1 cellular context compared by ENCODE assay signal in the genomic region with DNA sequence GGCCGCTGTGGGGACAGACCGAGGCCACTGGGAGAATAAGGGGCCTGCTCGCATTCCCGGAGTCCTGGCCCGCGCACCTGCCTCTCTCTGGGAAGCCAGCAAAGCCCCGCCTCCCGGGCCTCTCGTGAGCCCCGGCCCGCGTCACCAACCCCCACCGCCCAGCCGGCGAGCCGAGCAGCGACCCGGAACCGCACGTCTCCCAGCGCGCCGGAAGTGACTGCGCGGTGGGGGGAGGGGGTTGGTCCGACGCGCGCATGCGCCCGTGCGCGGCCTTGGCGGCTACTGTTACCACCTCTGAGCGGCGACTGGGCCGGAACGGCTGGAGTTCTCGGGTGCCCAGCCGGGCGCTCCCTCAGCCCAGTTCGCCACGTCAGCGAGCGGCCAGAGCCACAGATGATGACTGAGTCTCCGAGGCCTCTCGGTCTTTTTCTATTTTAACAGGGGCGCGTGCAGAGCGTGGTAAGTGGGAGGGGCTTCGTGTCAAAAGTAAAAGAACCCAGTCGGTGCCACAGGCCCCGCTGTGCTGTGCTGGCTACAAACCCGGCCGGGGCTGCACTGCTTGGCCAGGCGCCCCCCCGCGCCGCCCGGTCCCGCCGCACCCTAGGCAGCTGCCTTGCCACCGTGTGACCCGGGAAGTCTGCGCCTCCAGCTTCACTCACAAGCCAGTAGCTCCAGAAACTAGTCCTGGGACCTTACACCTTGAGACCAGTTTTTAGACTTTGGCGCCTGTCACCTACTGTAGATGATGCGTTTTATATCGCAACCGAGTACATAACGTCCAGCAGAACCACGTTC.
TF ChIP-seq lines count a peak whose summit lies in the region.

A gene with protein sequence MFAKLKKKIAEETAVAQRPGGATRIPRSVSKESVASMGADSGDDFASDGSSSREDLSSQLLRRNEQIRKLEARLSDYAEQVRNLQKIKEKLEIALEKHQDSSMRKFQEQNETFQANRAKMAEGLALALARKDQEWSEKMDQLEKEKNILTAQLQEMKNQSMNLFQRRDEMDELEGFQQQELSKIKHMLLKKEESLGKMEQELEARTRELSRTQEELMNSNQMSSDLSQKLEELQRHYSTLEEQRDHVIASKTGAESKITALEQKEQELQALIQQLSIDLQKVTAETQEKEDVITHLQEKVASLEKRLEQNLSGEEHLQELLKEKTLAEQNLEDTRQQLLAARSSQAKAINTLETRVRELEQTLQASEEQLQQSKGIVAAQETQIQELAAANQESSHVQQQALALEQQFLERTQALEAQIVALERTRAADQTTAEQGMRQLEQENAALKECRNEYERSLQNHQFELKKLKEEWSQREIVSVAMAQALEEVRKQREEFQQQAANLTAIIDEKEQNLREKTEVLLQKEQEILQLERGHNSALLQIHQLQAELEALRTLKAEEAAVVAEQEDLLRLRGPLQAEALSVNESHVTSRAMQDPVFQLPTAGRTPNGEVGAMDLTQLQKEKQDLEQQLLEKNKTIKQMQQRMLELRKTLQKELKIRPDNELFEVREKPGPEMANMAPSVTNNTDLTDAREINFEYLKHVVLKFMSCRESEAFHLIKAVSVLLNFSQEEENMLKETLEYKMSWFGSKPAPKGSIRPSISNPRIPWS (minus strand): TSS at position 190 of the 795 bp plus-strand sequence. CDS start 2,372 bp downstream, outside the sequence.

TF ChIP-seq in HepG2, 621 proteins besides CTCF, POLR2A, EP300 and RAD21 (continued from another document and continues in another):
- TF ChIP-seq ZNF136 (CRISPR knock-in tag; IDR thresholded peaks at IDR 0.05; ENCODE audit: low read depth) (peak; percentile 51; the same call in 1 of the 2 replicates), GATA4 (IDR thresholded peaks at IDR 0.05; ENCODE audit: borderline replicate concordance, low read depth) (peak; percentile 31; the same call in 1 of the 2 replicates), TBP (CRISPR knock-in tag; IDR thresholded peaks at IDR 0.05) (no peak), ZNF75D (CRISPR knock-in tag; IDR thresholded peaks at IDR 0.05; ENCODE audit: borderline replicate concordance) (no peak), ZNF790 (CRISPR knock-in tag; IDR thresholded peaks at IDR 0.05; ENCODE audit: borderline replicate concordance) (peak; percentile 70; the same call in 1 of the 2 replicates), ZNF780A (CRISPR knock-in tag; IDR thresholded peaks at IDR 0.05) (no peak), ZNF382 (CRISPR knock-in tag; IDR thresholded peaks at IDR 0.05; ENCODE audit: borderline replicate concordance) (no peak), BHLHE40 (IDR thresholded peaks at IDR 0.05; ENCODE audit: low read length) (peak; percentile 72), ZNF331 (CRISPR knock-in tag; IDR thresholded peaks at IDR 0.05) (peak; percentile 64), SMARCC2 (IDR thresholded peaks at IDR 0.05) (no peak), SATB2 (CRISPR knock-in tag; IDR thresholded peaks at IDR 0.05) (peak; percentile 30; the same call in 1 of the 2 replicates), HHEX (CRISPR knock-in tag; IDR thresholded peaks at IDR 0.05) (no peak), GABPB1 (CRISPR knock-in tag; IDR thresholded peaks at IDR 0.05) (peak; percentile 99), ZBTB21 (CRISPR knock-in tag; IDR thresholded peaks at IDR 0.05) (no peak), KAT7 (CRISPR knock-in tag; IDR thresholded peaks at IDR 0.05; ENCODE audit: borderline replicate concordance) (no peak), HOXA3 (CRISPR knock-in tag; IDR thresholded peaks at IDR 0.05) (peak; percentile 96), MAFF (IDR thresholded peaks at IDR 0.05; ENCODE audit: low read depth, low read length) (no peak), MTF2 (CRISPR knock-in tag; IDR thresholded peaks at IDR 0.05; ENCODE audit: borderline replicate concordance) (no peak), ZNF256 (CRISPR knock-in tag; conservative IDR thresholded peaks at IDR 0.05) (peak; percentile 63; the same call in 1 of the 2 replicates), ZNF616 (CRISPR knock-in tag; IDR thresholded peaks at IDR 0.05; ENCODE audit: low read depth) (peak; percentile 82; the same call in 1 of the 2 replicates), ZNF124 (CRISPR knock-in tag; IDR thresholded peaks at IDR 0.05) (no peak), GATAD1 (CRISPR knock-in tag; IDR thresholded peaks at IDR 0.05) (peak; percentile 96), ZNF292 (CRISPR knock-in tag; IDR thresholded peaks at IDR 0.05; ENCODE audit: borderline replicate concordance, low read depth) (no peak; the same call in 1 of the 2 replicates), SIN3B (IDR thresholded peaks at IDR 0.05; ENCODE audit: low read length) (no peak), ZIK1 (CRISPR knock-in tag; IDR thresholded peaks at IDR 0.05; ENCODE audit: borderline replicate concordance, low read depth) (peak; percentile 89), TEAD2 (CRISPR knock-in tag; IDR thresholded peaks at IDR 0.05) (0 out of 2 replicates have a peak, but pooled peaks have one; percentile 44), ZNF713 (CRISPR knock-in tag; IDR thresholded peaks at IDR 0.05) (no peak), SSRP1 (CRISPR knock-in tag; IDR thresholded peaks at IDR 0.05) (no peak), ZBTB7B (CRISPR knock-in tag; IDR thresholded peaks at IDR 0.05) (peak; percentile 46; the same call in 1 of the 2 replicates), RFXANK (CRISPR knock-in tag; IDR thresholded peaks at IDR 0.05) (peak; percentile 82; the same call in 1 of the 2 replicates), ZNF598 (CRISPR knock-in tag; IDR thresholded peaks at IDR 0.05; ENCODE audit: borderline replicate concordance) (0 out of 2 replicates have a peak, but pooled peaks have one; percentile 58), ZSCAN25 (CRISPR knock-in tag; IDR thresholded peaks at IDR 0.05) (peak; percentile 71; the same call in 1 of the 2 replicates), NFYC (CRISPR knock-in tag; IDR thresholded peaks at IDR 0.05) (peak; percentile 45; the same call in 1 of the 2 replicates), CREM (IDR thresholded peaks at IDR 0.05) (peak; percentile 76; the same call in 1 of the 2 replicates), CREM (CRISPR knock-in tag; IDR thresholded peaks at IDR 0.05) (peak; percentile 75), SOX6 (IDR thresholded peaks at IDR 0.05) (no peak), SOX6 (CRISPR knock-in tag; IDR thresholded peaks at IDR 0.05) (peak; percentile 75), GZF1 (CRISPR knock-in tag; IDR thresholded peaks at IDR 0.05) (peak; percentile 68; the same call in 1 of the 2 replicates), ZBTB7A (CRISPR knock-in tag; IDR thresholded peaks at IDR 0.05) (no peak), ZNF33A (CRISPR knock-in tag; IDR thresholded peaks at IDR 0.05; ENCODE audit: borderline replicate concordance) (no peak), ISX (CRISPR knock-in tag; conservative IDR thresholded peaks at IDR 0.05) (0 out of 2 replicates have a peak, but pooled peaks have one; percentile 49), ZNF550 (CRISPR knock-in tag; IDR thresholded peaks at IDR 0.05; ENCODE audit: borderline replicate concordance) (no peak), NCOA5 (CRISPR knock-in tag; IDR thresholded peaks at IDR 0.05) (no peak), PHF20 (CRISPR knock-in tag; IDR thresholded peaks at IDR 0.05) (peak; percentile 96), AKAP8 (CRISPR knock-in tag; IDR thresholded peaks at IDR 0.05) (no peak), NFE2L1 (CRISPR knock-in tag; IDR thresholded peaks at IDR 0.05; ENCODE audit: borderline replicate concordance) (no peak), NFIC (IDR thresholded peaks at IDR 0.05; ENCODE audit: low read length) (no peak), FIP1L1 (IDR thresholded peaks at IDR 0.05; ENCODE audit: borderline replicate concordance, insufficient read depth, low read depth, low read length) (no peak), ZNF263 (CRISPR knock-in tag; IDR thresholded peaks at IDR 0.05) (no peak), FOSL2 (CRISPR knock-in tag; IDR thresholded peaks at IDR 0.05) (peak; percentile 44; the same call in 1 of the 2 replicates)
- TF ChIP-seq, protein P1, sequence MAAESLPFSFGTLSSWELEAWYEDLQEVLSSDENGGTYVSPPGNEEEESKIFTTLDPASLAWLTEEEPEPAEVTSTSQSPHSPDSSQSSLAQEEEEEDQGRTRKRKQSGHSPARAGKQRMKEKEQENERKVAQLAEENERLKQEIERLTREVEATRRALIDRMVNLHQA (CRISPR knock-in tag; IDR thresholded peaks at IDR 0.05): no peak
- TF ChIP-seq, protein P2, sequence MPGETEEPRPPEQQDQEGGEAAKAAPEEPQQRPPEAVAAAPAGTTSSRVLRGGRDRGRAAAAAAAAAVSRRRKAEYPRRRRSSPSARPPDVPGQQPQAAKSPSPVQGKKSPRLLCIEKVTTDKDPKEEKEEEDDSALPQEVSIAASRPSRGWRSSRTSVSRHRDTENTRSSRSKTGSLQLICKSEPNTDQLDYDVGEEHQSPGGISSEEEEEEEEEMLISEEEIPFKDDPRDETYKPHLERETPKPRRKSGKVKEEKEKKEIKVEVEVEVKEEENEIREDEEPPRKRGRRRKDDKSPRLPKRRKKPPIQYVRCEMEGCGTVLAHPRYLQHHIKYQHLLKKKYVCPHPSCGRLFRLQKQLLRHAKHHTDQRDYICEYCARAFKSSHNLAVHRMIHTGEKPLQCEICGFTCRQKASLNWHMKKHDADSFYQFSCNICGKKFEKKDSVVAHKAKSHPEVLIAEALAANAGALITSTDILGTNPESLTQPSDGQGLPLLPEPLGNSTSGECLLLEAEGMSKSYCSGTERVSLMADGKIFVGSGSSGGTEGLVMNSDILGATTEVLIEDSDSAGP (CRISPR knock-in tag; IDR thresholded peaks at IDR 0.05; ENCODE audit: borderline replicate concordance): peak; percentile 89; the same call in 1 of the 2 replicates
- TF ChIP-seq, protein P3, sequence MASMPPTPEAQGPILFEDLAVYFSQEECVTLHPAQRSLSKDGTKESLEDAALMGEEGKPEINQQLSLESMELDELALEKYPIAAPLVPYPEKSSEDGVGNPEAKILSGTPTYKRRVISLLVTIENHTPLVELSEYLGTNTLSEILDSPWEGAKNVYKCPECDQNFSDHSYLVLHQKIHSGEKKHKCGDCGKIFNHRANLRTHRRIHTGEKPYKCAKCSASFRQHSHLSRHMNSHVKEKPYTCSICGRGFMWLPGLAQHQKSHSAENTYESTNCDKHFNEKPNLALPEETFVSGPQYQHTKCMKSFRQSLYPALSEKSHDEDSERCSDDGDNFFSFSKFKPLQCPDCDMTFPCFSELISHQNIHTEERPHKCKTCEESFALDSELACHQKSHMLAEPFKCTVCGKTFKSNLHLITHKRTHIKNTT (CRISPR knock-in tag; IDR thresholded peaks at IDR 0.05): no peak
- TF ChIP-seq, protein P4, sequence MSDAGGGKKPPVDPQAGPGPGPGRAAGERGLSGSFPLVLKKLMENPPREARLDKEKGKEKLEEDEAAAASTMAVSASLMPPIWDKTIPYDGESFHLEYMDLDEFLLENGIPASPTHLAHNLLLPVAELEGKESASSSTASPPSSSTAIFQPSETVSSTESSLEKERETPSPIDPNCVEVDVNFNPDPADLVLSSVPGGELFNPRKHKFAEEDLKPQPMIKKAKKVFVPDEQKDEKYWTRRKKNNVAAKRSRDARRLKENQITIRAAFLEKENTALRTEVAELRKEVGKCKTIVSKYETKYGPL (CRISPR knock-in tag; IDR thresholded peaks at IDR 0.05): no peak; the same call in 1 of the 2 replicates
- TF ChIP-seq, protein P5, sequence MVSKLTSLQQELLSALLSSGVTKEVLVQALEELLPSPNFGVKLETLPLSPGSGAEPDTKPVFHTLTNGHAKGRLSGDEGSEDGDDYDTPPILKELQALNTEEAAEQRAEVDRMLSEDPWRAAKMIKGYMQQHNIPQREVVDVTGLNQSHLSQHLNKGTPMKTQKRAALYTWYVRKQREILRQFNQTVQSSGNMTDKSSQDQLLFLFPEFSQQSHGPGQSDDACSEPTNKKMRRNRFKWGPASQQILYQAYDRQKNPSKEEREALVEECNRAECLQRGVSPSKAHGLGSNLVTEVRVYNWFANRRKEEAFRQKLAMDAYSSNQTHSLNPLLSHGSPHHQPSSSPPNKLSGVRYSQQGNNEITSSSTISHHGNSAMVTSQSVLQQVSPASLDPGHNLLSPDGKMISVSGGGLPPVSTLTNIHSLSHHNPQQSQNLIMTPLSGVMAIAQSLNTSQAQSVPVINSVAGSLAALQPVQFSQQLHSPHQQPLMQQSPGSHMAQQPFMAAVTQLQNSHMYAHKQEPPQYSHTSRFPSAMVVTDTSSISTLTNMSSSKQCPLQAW (CRISPR knock-in tag; IDR thresholded peaks at IDR 0.05): peak; percentile 53; the same call in 1 of the 2 replicates
- TF ChIP-seq, protein P6, sequence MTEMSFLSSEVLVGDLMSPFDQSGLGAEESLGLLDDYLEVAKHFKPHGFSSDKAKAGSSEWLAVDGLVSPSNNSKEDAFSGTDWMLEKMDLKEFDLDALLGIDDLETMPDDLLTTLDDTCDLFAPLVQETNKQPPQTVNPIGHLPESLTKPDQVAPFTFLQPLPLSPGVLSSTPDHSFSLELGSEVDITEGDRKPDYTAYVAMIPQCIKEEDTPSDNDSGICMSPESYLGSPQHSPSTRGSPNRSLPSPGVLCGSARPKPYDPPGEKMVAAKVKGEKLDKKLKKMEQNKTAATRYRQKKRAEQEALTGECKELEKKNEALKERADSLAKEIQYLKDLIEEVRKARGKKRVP (CRISPR knock-in tag; IDR thresholded peaks at IDR 0.05): 0 out of 4 replicates have a peak, but pooled peaks of 1 of the 2 experiments have one; percentile 21
- TF ChIP-seq, protein P7, sequence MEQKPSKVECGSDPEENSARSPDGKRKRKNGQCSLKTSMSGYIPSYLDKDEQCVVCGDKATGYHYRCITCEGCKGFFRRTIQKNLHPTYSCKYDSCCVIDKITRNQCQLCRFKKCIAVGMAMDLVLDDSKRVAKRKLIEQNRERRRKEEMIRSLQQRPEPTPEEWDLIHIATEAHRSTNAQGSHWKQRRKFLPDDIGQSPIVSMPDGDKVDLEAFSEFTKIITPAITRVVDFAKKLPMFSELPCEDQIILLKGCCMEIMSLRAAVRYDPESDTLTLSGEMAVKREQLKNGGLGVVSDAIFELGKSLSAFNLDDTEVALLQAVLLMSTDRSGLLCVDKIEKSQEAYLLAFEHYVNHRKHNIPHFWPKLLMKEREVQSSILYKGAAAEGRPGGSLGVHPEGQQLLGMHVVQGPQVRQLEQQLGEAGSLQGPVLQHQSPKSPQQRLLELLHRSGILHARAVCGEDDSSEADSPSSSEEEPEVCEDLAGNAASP (CRISPR knock-in tag; IDR thresholded peaks at IDR 0.05; ENCODE audit: borderline replicate concordance): peak; percentile 67
- TF ChIP-seq, protein P8, sequence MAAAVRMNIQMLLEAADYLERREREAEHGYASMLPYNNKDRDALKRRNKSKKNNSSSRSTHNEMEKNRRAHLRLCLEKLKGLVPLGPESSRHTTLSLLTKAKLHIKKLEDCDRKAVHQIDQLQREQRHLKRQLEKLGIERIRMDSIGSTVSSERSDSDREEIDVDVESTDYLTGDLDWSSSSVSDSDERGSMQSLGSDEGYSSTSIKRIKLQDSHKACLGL (CRISPR knock-in tag; IDR thresholded peaks at IDR 0.05): peak; percentile 76; the same call in 1 of the 2 replicates
- TF ChIP-seq, protein P9, sequence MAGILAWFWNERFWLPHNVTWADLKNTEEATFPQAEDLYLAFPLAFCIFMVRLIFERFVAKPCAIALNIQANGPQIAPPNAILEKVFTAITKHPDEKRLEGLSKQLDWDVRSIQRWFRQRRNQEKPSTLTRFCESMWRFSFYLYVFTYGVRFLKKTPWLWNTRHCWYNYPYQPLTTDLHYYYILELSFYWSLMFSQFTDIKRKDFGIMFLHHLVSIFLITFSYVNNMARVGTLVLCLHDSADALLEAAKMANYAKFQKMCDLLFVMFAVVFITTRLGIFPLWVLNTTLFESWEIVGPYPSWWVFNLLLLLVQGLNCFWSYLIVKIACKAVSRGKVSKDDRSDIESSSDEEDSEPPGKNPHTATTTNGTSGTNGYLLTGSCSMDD (CRISPR knock-in tag; IDR thresholded peaks at IDR 0.05): no peak
